Comparison of ENCODE assay signal across 7 cellular contexts in the genomic region with DNA sequence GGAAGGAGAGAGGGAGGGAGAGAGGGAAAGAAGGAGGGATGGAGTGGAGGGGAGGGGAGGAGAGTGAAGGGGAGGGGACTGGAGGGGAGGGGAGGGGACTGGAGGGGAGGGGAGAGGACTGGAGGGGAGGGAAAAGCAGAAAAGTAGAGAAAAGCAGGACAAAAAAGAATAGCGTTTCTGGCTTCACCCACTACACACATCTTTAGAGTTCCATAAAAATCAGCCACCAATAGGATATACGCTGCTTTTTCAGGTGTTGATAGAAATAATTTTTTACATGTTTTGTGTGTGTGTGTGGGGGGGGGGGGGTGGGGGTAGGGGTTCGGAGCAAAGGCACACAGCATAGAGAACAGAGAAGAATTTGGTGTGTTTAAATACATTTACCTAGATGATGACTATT.
"Had no signal": no experiment of that assay in that cellular context is flagged by ENCODE, and none has a peak within 500 bp of the region (broad histone marks: within the 10 kb centered on the region; RNA-seq: fewer than 3 reads in every experiment).

No MANE protein-coding gene starts in this region.

- H3K4me3 ChIP-seq: GM12878 had no signal

- DNase-seq: GDM1, GF-D8 had no signal

- ATAC-seq: GM12878 had no signal

- FAIRE-seq: GM12878, GM12891, GM12892, GM18507, GM19239 had no signal
